Comparison of ENCODE assay signal across 24 cellular contexts in genomic region chr3:37093481-37093880, GRCh38.
DNase-seq lines count a peak whose midpoint lies in the region; ATAC-seq lines count a peak whose summit lies in the region.
"Had no signal": no experiment of that assay in that cellular context is flagged by ENCODE, and none has a peak within 500 bp of the region (broad histone marks: within the 10 kb centered on the region; RNA-seq: fewer than 3 reads in every experiment).

No MANE protein-coding gene starts in this region.

- H3K27me3 Mint-ChIP-seq in activated naive CD4-positive, alpha-beta T cell treated with anti-CD3 and anti-CD28 coated beads, Interleukin-2, amount 50 U/mL, for 24 hours = no peaks in the 10 kb centered on the region
- H3K27me3 Mint-ChIP-seq in activated T-helper 17 cell treated with anti-CD3 and anti-CD28 coated beads, Interleukin-2, amount 50 U/mL, for 72 hours = no peaks in the 10 kb centered on the region
- H3K27me3 Mint-ChIP-seq in memory B cell = no peaks in the 10 kb centered on the region
- H3K27me3 Mint-ChIP-seq: activated CD4-positive, alpha-beta memory T cell treated with anti-CD3 and anti-CD28 coated beads, Interleukin-2, amount 10 ng/mL, durations not matched to agents 7 days and 5 days; activated naive CD8-positive, alpha-beta T cell treated with anti-CD3 and anti-CD28 coated beads, Interleukin-2, amount 10 ng/mL, durations not matched to agents 7 days and 5 days; natural killer cell treated with Interleukin-12 subunit alpha and Interleukin-12 subunit beta and Interleukin-15 and Interleukin-18, amount 100 ng/mL, for 72 hours had no signal

- peak overlapping the region; percentile 38 for H3K27ac Mint-ChIP-seq in activated naive CD4-positive, alpha-beta T cell treated with anti-CD3 and anti-CD28 coated beads, Interleukin-2, amount 50 U/mL, for 24 hours
- H3K27ac Mint-ChIP-seq in activated naive CD4-positive, alpha-beta T cell treated with anti-CD3 and anti-CD28 coated beads, Interleukin-2, amount 50 U/mL, for 72 hours = peak overlapping the region in 1 of 2 donors; percentile 2
- peak overlapping the region; percentile 3 for H3K27ac Mint-ChIP-seq in activated T-helper 17 cell treated with anti-CD3 and anti-CD28 coated beads, Interleukin-2, amount 50 U/mL, for 72 hours
- peak overlapping the region; percentile 0 for H3K27ac Mint-ChIP-seq in memory B cell
- H3K27ac Mint-ChIP-seq: activated CD4-positive, alpha-beta memory T cell treated with anti-CD3 and anti-CD28 coated beads, Interleukin-2, amount 10 ng/mL, durations not matched to agents 7 days and 5 days; activated naive CD8-positive, alpha-beta T cell treated with anti-CD3 and anti-CD28 coated beads, Interleukin-2, amount 10 ng/mL, durations not matched to agents 7 days and 5 days; natural killer cell treated with Interleukin-12 subunit alpha and Interleukin-12 subunit beta and Interleukin-15 and Interleukin-18, amount 100 ng/mL, for 72 hours had no signal

- H3K4me3 Mint-ChIP-seq in activated naive CD4-positive, alpha-beta T cell treated with anti-CD3 and anti-CD28 coated beads, Interleukin-2, amount 50 U/mL, for 24 hours = no peak overlapping the region
- no peak overlapping the region for H3K4me3 Mint-ChIP-seq in activated T-helper 17 cell treated with anti-CD3 and anti-CD28 coated beads, Interleukin-2, amount 50 U/mL, for 72 hours
- no peak overlapping the region for H3K4me3 Mint-ChIP-seq in memory B cell
- H3K4me3 Mint-ChIP-seq: activated CD4-positive, alpha-beta memory T cell treated with anti-CD3 and anti-CD28 coated beads, Interleukin-2, amount 10 ng/mL, durations not matched to agents 7 days and 5 days; activated naive CD8-positive, alpha-beta T cell treated with anti-CD3 and anti-CD28 coated beads, Interleukin-2, amount 10 ng/mL, durations not matched to agents 7 days and 5 days; natural killer cell treated with Interleukin-12 subunit alpha and Interleukin-12 subunit beta and Interleukin-15 and Interleukin-18, amount 100 ng/mL, for 72 hours had no signal

- peaks cover 6% of the 10 kb centered on the region for H3K4me1 Mint-ChIP-seq in activated naive CD4-positive, alpha-beta T cell treated with anti-CD3 and anti-CD28 coated beads, Interleukin-2, amount 50 U/mL, for 24 hours
- H3K4me1 Mint-ChIP-seq in activated T-helper 17 cell treated with anti-CD3 and anti-CD28 coated beads, Interleukin-2, amount 50 U/mL, for 72 hours = peaks cover 8% of the 10 kb centered on the region
- H3K4me1 Mint-ChIP-seq in memory B cell = peaks cover 2% of the 10 kb centered on the region
- H3K4me1 Mint-ChIP-seq: activated CD4-positive, alpha-beta memory T cell treated with anti-CD3 and anti-CD28 coated beads, Interleukin-2, amount 10 ng/mL, durations not matched to agents 7 days and 5 days had no signal

- H3K36me3 Mint-ChIP-seq in activated naive CD4-positive, alpha-beta T cell treated with anti-CD3 and anti-CD28 coated beads, Interleukin-2, amount 50 U/mL, for 24 hours = peaks cover 18% of the 10 kb centered on the region
- no peaks in the 10 kb centered on the region for H3K36me3 Mint-ChIP-seq in activated naive CD4-positive, alpha-beta T cell treated with anti-CD3 and anti-CD28 coated beads, Interleukin-2, amount 50 U/mL, for 72 hours
- peaks cover 58% of the 10 kb centered on the region for H3K36me3 Mint-ChIP-seq in activated T-helper 17 cell treated with anti-CD3 and anti-CD28 coated beads, Interleukin-2, amount 50 U/mL, for 72 hours (ENCODE audit: low read depth)
- H3K36me3 Mint-ChIP-seq in memory B cell = peaks cover 20% of the 10 kb centered on the region

- no peak for ATAC-seq in activated naive CD4-positive, alpha-beta T cell treated with anti-CD3 and anti-CD28 coated beads, Interleukin-2, amount 50 U/mL, for 72 hours
- ATAC-seq in activated T-helper 17 cell treated with anti-CD3 and anti-CD28 coated beads, Interleukin-2, amount 50 U/mL, for 72 hours (replicated peaks) = no peak
- ATAC-seq in memory B cell (ENCODE audit: low read depth) = no peak
- ATAC-seq: activated CD4-positive, CD25-positive, alpha-beta regulatory T cell treated with anti-CD3 and anti-CD28 coated beads, Interleukin-2, amount 50 U/mL, for 24 hours; mucosa of descending colon; natural killer cell treated with Interleukin-12 subunit alpha and Interleukin-12 subunit beta and Interleukin-15 and Interleukin-18, amount 100 ng/mL, for 72 hours; sciatic nerve had no signal

- H3K9me3 Mint-ChIP-seq in activated naive CD4-positive, alpha-beta T cell treated with anti-CD3 and anti-CD28 coated beads, Interleukin-2, amount 50 U/mL, for 24 hours = no peaks in the 10 kb centered on the region
- no peaks in the 10 kb centered on the region for H3K9me3 Mint-ChIP-seq in activated naive CD4-positive, alpha-beta T cell treated with anti-CD3 and anti-CD28 coated beads, Interleukin-2, amount 50 U/mL, for 72 hours
- H3K9me3 Mint-ChIP-seq in activated T-helper 17 cell treated with anti-CD3 and anti-CD28 coated beads, Interleukin-2, amount 50 U/mL, for 72 hours = no peaks in the 10 kb centered on the region
- H3K9me3 Mint-ChIP-seq in memory B cell = no peaks in the 10 kb centered on the region
- H3K9me3 Mint-ChIP-seq: activated CD4-positive, alpha-beta memory T cell treated with anti-CD3 and anti-CD28 coated beads, Interleukin-2, amount 10 ng/mL, durations not matched to agents 7 days and 5 days; activated naive CD8-positive, alpha-beta T cell treated with anti-CD3 and anti-CD28 coated beads, Interleukin-2, amount 10 ng/mL, durations not matched to agents 7 days and 5 days; natural killer cell treated with Interleukin-12 subunit alpha and Interleukin-12 subunit beta and Interleukin-15 and Interleukin-18, amount 100 ng/mL, for 72 hours had no signal

- no peak for DNase-seq in activated naive CD4-positive, alpha-beta T cell treated with anti-CD3 and anti-CD28 coated beads, Interleukin-2, amount 50 U/mL, for 72 hours (ENCODE audit: low spot score in 2 of 2)
- DNase-seq in memory B cell (ENCODE audit: low spot score in 2 of 2) (no peak), NCI-H187 (lab: John Stamatoyannopoulos, UW) (no peak), D341Med (ENCODE audit: low spot score) (no peak), NCI-H226 (no peak)
- no peak for DNase-seq in stimulated activated CD4-positive, alpha-beta T cell treated with anti-CD3 and anti-CD28 coated beads, Interleukin-15, amount 100 ng/mL, for 24 hours
- DNase-seq: 8988T; activated CD4-positive, alpha-beta memory T cell treated with anti-CD3 and anti-CD28 coated beads, Interleukin-2, amount 10 ng/mL, durations not matched to agents 7 days and 5 days; activated CD8-positive, alpha-beta memory T cell treated with anti-CD3 and anti-CD28 coated beads, Interleukin-2, amount 50 U/mL, for 48 hours; activated naive CD8-positive, alpha-beta T cell treated with anti-CD3 and anti-CD28 coated beads, Interleukin-2, amount 10 ng/mL, durations not matched to agents 7 days and 5 days; DMS153; glutamatergic neuron; KG1; mucosa of descending colon; NCI-H1436; NCI-H2107; posterior cingulate gyrus; RPMI8226; stimulated activated naive CD4-positive, alpha-beta T cell treated with Interleukin-2 at 50 U/mL for 16 hours had no signal
